Comparison of ENCODE assay signal across 9 cellular contexts in genomic region chr3:128153156-128154011, GRCh38. TPM values are rescaled to one million over a fixed set of nuclear protein-coding genes. Genes with fewer than 3 reads are reported as not detected.
A peak's percentile ranks its signal among the peaks of the same experiment; 100 is the strongest.
DNase-seq lines count a peak whose midpoint lies in the region; ATAC-seq, FAIRE-seq and TF ChIP-seq lines count a peak whose summit lies in the region.
"Had no signal": no experiment of that assay in that cellular context is flagged by ENCODE, and none has a peak within 500 bp of the region (broad histone marks: within the 10 kb centered on the region; RNA-seq: fewer than 3 reads in every experiment).

A gene with protein sequence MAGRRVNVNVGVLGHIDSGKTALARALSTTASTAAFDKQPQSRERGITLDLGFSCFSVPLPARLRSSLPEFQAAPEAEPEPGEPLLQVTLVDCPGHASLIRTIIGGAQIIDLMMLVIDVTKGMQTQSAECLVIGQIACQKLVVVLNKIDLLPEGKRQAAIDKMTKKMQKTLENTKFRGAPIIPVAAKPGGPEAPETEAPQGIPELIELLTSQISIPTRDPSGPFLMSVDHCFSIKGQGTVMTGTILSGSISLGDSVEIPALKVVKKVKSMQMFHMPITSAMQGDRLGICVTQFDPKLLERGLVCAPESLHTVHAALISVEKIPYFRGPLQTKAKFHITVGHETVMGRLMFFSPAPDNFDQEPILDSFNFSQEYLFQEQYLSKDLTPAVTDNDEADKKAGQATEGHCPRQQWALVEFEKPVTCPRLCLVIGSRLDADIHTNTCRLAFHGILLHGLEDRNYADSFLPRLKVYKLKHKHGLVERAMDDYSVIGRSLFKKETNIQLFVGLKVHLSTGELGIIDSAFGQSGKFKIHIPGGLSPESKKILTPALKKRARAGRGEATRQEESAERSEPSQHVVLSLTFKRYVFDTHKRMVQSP (plus strand): TSS chr3:128153481. CDS start chr3:128153508, 27 bp downstream.

- no peak for FAIRE-seq in kidney (lab: Jason Lieb, UNC)
- FAIRE-seq: TTC549 had no signal

- H3K9me3 ChIP-seq in kidney (ENCODE audit: control insufficient read depth in 1 of 2, low read length in 2 of 2), result no peaks in the 10 kb centered on the region

- ATAC-seq in GM19023 (IDR thresholded peaks at IDR 0.05; ENCODE audit: unreplicated experiment) (peak; percentile 89), HG03175 (IDR thresholded peaks at IDR 0.05; ENCODE audit: unreplicated experiment) (peak; percentile 89)
- peak; percentile 94 to 95 for ATAC-seq in activated CD4-positive, CD25-positive, alpha-beta regulatory T cell treated with anti-CD3 and anti-CD28 coated beads, Interleukin-2, amount 50 U/mL, for 24 hours
- peak; percentile 86 for ATAC-seq in central memory CD8-positive, alpha-beta T cell (replicated peaks; ENCODE audit: extremely low read depth, poor library complexity, severe bottlenecking)

- intact Hi-C loops in kidney (cut with DNase I), result no loop called here

- peaks cover 4 to 5% of the 10 kb centered on the region in 2 donors for H3K4me1 ChIP-seq in kidney (ENCODE audit: control insufficient read depth in 1 of 2, insufficient read depth in 1 of 2, low read depth in 1 of 2, low read length in 2 of 2)

- DNase-seq in AG20443 (ENCODE audit: low spot score), result peak; percentile 90
- DNase-seq in NCI-H345 (lab: John Stamatoyannopoulos, UW), result peak; percentile 72
- peak; percentile 81 for DNase-seq in central memory CD8-positive, alpha-beta T cell (ENCODE audit: low spot score in 2 of 2)
- DNase-seq in kidney, result peak; percentile 95
- DNase-seq in stimulated activated CD4-positive, alpha-beta T cell treated with anti-CD3 and anti-CD28 coated beads, Interleukin-15, amount 100 ng/mL, for 24 hours, result peak; percentile 89

- H3K4me3 ChIP-seq in kidney (ENCODE audit: low read length in 2 of 2), result peak within 1 kb of the TSS; percentile 71 to 77

- H3K9me3 Mint-ChIP-seq in central memory CD8-positive, alpha-beta T cell, result no peaks in the 10 kb centered on the region

- H3K4me3 Mint-ChIP-seq in central memory CD8-positive, alpha-beta T cell, result peak within 1 kb of the TSS; percentile 85

- H3K36me3 Mint-ChIP-seq in central memory CD8-positive, alpha-beta T cell (ENCODE audit: insufficient read depth), result peaks cover 10% of the 10 kb centered on the region

- H3K36me3 ChIP-seq in kidney (ENCODE audit: control insufficient read depth in 1 of 2, insufficient read depth in 2 of 2, low read length in 2 of 2), result peaks cover 0 to 8% of the 10 kb centered on the region in 2 donors

- H3K4me1 Mint-ChIP-seq in central memory CD8-positive, alpha-beta T cell, result peaks cover 25% of the 10 kb centered on the region

- no peaks in the 10 kb centered on the region for H3K27me3 Mint-ChIP-seq in central memory CD8-positive, alpha-beta T cell

- TF ChIP-seq CTCF in kidney (IDR thresholded peaks at IDR 0.05; ENCODE audit: borderline replicate concordance, extremely low read depth, insufficient read depth), result no peak

- peak within 1 kb of the TSS; percentile 61 to 88 for H3K27ac ChIP-seq in kidney (ENCODE audit: low read depth in 2 of 2, low read length in 2 of 2)

- H3K9ac ChIP-seq in kidney (ENCODE audit: low read length in 2 of 2), result peak within 1 kb of the TSS; percentile 69 to 85

- H3K27ac Mint-ChIP-seq in central memory CD8-positive, alpha-beta T cell (ENCODE audit: low read depth), result peak within 1 kb of the TSS; percentile 84

RNA-seq across cellular contexts. Expression of the gene that starts here (rescaled TPM):
- 15.2 TPM for total RNA-seq in kidney
- 23.2 TPM for polyA plus RNA-seq in kidney (ENCODE audit: insufficient read depth, low read depth, low replicate concordance)

Comparison
In these comparisons a context has a peak if more than half of its experiments do, and no peak if none do; other contexts are left out.
1. Peak in every context shown above with its lines: DNase-seq, ATAC-seq, H3K4me3 ChIP-seq and H3K27ac ChIP-seq.